ENCODE assay signal across 17 cellular contexts in genomic region chr2:197312186-197312585, GRCh38. TPM values are rescaled to one million over a fixed set of nuclear protein-coding genes. Genes with fewer than 3 reads are reported as not detected.
A peak's percentile ranks its signal among the peaks of the same experiment; 100 is the strongest.
DNase-seq lines count a peak whose midpoint lies in the region; ATAC-seq lines count a peak whose summit lies in the region.
"Had no signal": no experiment of that assay in that cellular context is flagged by ENCODE, and none has a peak within 500 bp of the region (broad histone marks: within the 10 kb centered on the region; RNA-seq: fewer than 3 reads in every experiment).

No MANE protein-coding gene starts in this region.

- no peaks in the 10 kb centered on the region for H3K9me3 ChIP-seq in CD4-positive, CD25-positive, alpha-beta regulatory T cell (ENCODE audit: control insufficient read depth in 2 of 2, low read length in 2 of 2)
- no peaks in the 10 kb centered on the region for H3K9me3 ChIP-seq in GM23248 (ENCODE audit: low read depth)
- no peaks in the 10 kb centered on the region for H3K9me3 ChIP-seq in naive thymus-derived CD4-positive, alpha-beta T cell (ENCODE audit: control insufficient read depth in 2 of 3, low read length in 3 of 3)
- H3K9me3 ChIP-seq: colonic mucosa, lower lobe of right lung, thoracic aorta had no signal

- CTCF ChIA-PET in activated CD8-positive, alpha-beta T cell treated with anti-CD3 and anti-CD28 coated beads, Interleukin-2, amount 10 ng/mL, durations not matched to agents 7 days and 5 days (lab: Charles Lee): interaction anchor here (1.0 to 6.2 kb wide), 15 partner anchors 10 to 199 kb away, joined by 3 to 69 read pairs (median 5); no protein-coding TSS in a partner anchor
- CTCF ChIA-PET in naive thymus-derived CD4-positive, alpha-beta T cell (lab: Charles Lee): interaction anchor here (0.6 to 7.5 kb wide), 16 partner anchors 13 to 1648 kb away, joined by 3 to 80 read pairs (median 6); no protein-coding TSS in a partner anchor

- H3K36me3 Mint-ChIP-seq in CD4-positive, CD25-positive, alpha-beta regulatory T cell: no peaks in the 10 kb centered on the region
- peaks cover 21% of the 10 kb centered on the region for H3K36me3 Mint-ChIP-seq in activated CD8-positive, alpha-beta T cell treated with anti-CD3 and anti-CD28 coated beads, Interleukin-2, amount 10 ng/mL, durations not matched to agents 7 days and 5 days (ENCODE audit: low read depth)
- peaks cover 0 to 14% (median 0%) of the 10 kb centered on the region in 5 donors for H3K36me3 Mint-ChIP-seq in naive thymus-derived CD4-positive, alpha-beta T cell

- H3K79me2 ChIP-seq in GM23248 (ENCODE audit: insufficient read depth): no peaks in the 10 kb centered on the region

- H3K4me3 Mint-ChIP-seq in CD4-positive, CD25-positive, alpha-beta regulatory T cell: peak overlapping the region; percentile 84 to 91 (median 88)
- H3K4me3 Mint-ChIP-seq in activated CD8-positive, alpha-beta T cell treated with anti-CD3 and anti-CD28 coated beads, Interleukin-2, amount 10 ng/mL, durations not matched to agents 7 days and 5 days: no peak overlapping the region
- peak overlapping the region in 9 of 10 donors; percentile 86 to 92 (median 90) for H3K4me3 Mint-ChIP-seq in naive thymus-derived CD4-positive, alpha-beta T cell

- 98% methylated on average over 3 of the region's 3 CpGs for WGBS in GM23248 (ENCODE audit: low coverage in 1 of 2, low lambda C conversion rate in 2 of 2, missing lambda C conversion rate in 2 of 2), 2 experiments

- no peaks in the 10 kb centered on the region for H3K27me3 ChIP-seq in CD4-positive, CD25-positive, alpha-beta regulatory T cell (ENCODE audit: control insufficient read depth, insufficient read depth, low read length)
- H3K27me3 ChIP-seq in GM23248 (replicated peaks; ENCODE audit: insufficient read depth): no peaks in the 10 kb centered on the region; the same call in 1 of the 2 replicates
- no peaks in the 10 kb centered on the region for H3K27me3 ChIP-seq in naive thymus-derived CD4-positive, alpha-beta T cell (ENCODE audit: control insufficient read depth in 2 of 2, insufficient read depth in 2 of 2, low read length in 2 of 2)
- H3K27me3 ChIP-seq: colonic mucosa had no signal

- H3K9me2 ChIP-seq in GM23248 (ENCODE audit: insufficient read depth): no peaks in the 10 kb centered on the region

- H3K27me3 Mint-ChIP-seq in CD4-positive, CD25-positive, alpha-beta regulatory T cell: no peaks in the 10 kb centered on the region
- H3K27me3 Mint-ChIP-seq in activated CD8-positive, alpha-beta T cell treated with anti-CD3 and anti-CD28 coated beads, Interleukin-2, amount 10 ng/mL, durations not matched to agents 7 days and 5 days (ENCODE audit: low read depth): no peaks in the 10 kb centered on the region
- H3K27me3 Mint-ChIP-seq in naive thymus-derived CD4-positive, alpha-beta T cell: no peaks in the 10 kb centered on the region

- no peak overlapping the region for H3K4me2 ChIP-seq in GM23248 (ENCODE audit: unreplicated experiment)

- H3K4me3 ChIP-seq in CD4-positive, CD25-positive, alpha-beta regulatory T cell (ENCODE audit: low read depth, low read length): no peak overlapping the region
- H3K4me3 ChIP-seq in GM23248: no peak overlapping the region
- no peak overlapping the region for H3K4me3 ChIP-seq in naive thymus-derived CD4-positive, alpha-beta T cell (ENCODE audit: low read length)
- H3K4me3 ChIP-seq: colonic mucosa, lower lobe of right lung, thoracic aorta had no signal

- H3F3A ChIP-seq in GM23248 (ENCODE audit: insufficient read depth): 0 out of 2 replicates have a peak, but pooled peaks cover 17% of the 10 kb centered on the region

- no peak for ATAC-seq in CD4-positive, CD25-positive, alpha-beta regulatory T cell (ENCODE audit: low read depth in 2 of 2)
- ATAC-seq in activated CD8-positive, alpha-beta T cell treated with anti-CD3 and anti-CD28 coated beads, Interleukin-2, amount 10 ng/mL, durations not matched to agents 7 days and 5 days: no peak
- no peak for ATAC-seq in naive thymus-derived CD4-positive, alpha-beta T cell
- no peak for ATAC-seq in HG03025 (IDR thresholded peaks at IDR 0.05; ENCODE audit: low FRiP score, unreplicated experiment)
- ATAC-seq: Panc1, right cardiac atrium had no signal

- peak overlapping the region; percentile 17 to 95 (median 91) for H3K27ac Mint-ChIP-seq in CD4-positive, CD25-positive, alpha-beta regulatory T cell
- peak overlapping the region; percentile 87 for H3K27ac Mint-ChIP-seq in activated CD8-positive, alpha-beta T cell treated with anti-CD3 and anti-CD28 coated beads, Interleukin-2, amount 10 ng/mL, durations not matched to agents 7 days and 5 days
- peak overlapping the region; percentile 87 to 99 (median 95) for H3K27ac Mint-ChIP-seq in naive thymus-derived CD4-positive, alpha-beta T cell

- H4K20me1 ChIP-seq in GM23248 (ENCODE audit: insufficient read depth): no peaks in the 10 kb centered on the region

- no peak overlapping the region for H3K27ac ChIP-seq in CD4-positive, CD25-positive, alpha-beta regulatory T cell (ENCODE audit: insufficient read depth, low read length, poor library complexity, severe bottlenecking)
- no peak overlapping the region for H3K27ac ChIP-seq in GM23248
- peak overlapping the region; percentile 85 for H3K27ac ChIP-seq in naive thymus-derived CD4-positive, alpha-beta T cell (ENCODE audit: low read depth, low read length)
- H3K27ac ChIP-seq: colonic mucosa, epithelial cell of prostate had no signal

- intact Hi-C loops in naive thymus-derived CD4-positive, alpha-beta T cell (cut with micrococcal nuclease): loop anchor here in 1 of 2 donors (5.0 kb wide), 3 partner anchors 45 to 180 kb away; no protein-coding TSS in a partner anchor

- POLR2A ChIA-PET in activated CD8-positive, alpha-beta T cell treated with anti-CD3 and anti-CD28 coated beads, Interleukin-2, amount 10 ng/mL, durations not matched to agents 7 days and 5 days (lab: Charles Lee): interaction anchor here (1.5 to 9.6 kb wide), 4 partner anchors 15 to 104 kb away, joined by 3 to 226 read pairs (median 60); no protein-coding TSS in a partner anchor
- POLR2A ChIA-PET in naive thymus-derived CD4-positive, alpha-beta T cell (lab: Charles Lee): interaction anchor here (0.7 to 13.4 kb wide), 13 partner anchors 11 to 373 kb away, joined by 3 to 250 read pairs (median 26); no protein-coding TSS in a partner anchor

- no peaks in the 10 kb centered on the region for H3K36me3 ChIP-seq in CD4-positive, CD25-positive, alpha-beta regulatory T cell (ENCODE audit: control insufficient read depth, insufficient read depth, low read length)
- no peaks in the 10 kb centered on the region for H3K36me3 ChIP-seq in GM23248 (ENCODE audit: low read depth)
- H3K36me3 ChIP-seq in naive thymus-derived CD4-positive, alpha-beta T cell (ENCODE audit: control insufficient read depth in 2 of 3, insufficient read depth in 3 of 3, low read length in 3 of 3): peaks cover 0 to 4% (median 0%) of the 10 kb centered on the region in 3 experiments
- H3K36me3 ChIP-seq: colonic mucosa, lower lobe of right lung, thoracic aorta had no signal

- DNase-seq in CD4-positive, CD25-positive, alpha-beta regulatory T cell: no peak
- peak; percentile 13 for DNase-seq in GM23248
- no peak for DNase-seq in activated CD8-positive, alpha-beta T cell treated with anti-CD3 and anti-CD28 coated beads, Interleukin-2, amount 10 ng/mL, durations not matched to agents 7 days and 5 days
- no peak for DNase-seq in naive thymus-derived CD4-positive, alpha-beta T cell
- DNase-seq in NCI-H2171 treated with DMSO at 0.1 percent for 48 hours (lab: John Stamatoyannopoulos, UW): no peak
- DNase-seq in DMS79 (lab: John Stamatoyannopoulos, UW): no peak
- no peak for DNase-seq in G401 (ENCODE audit: low spot score)
- DNase-seq: C1 segment of cervical spinal cord, colonic mucosa, lower lobe of right lung, NCI-H1694 treated with DMSO at 0.1 percent for 48 hours, NCI-H510A, right cardiac atrium had no signal

- peaks cover 21 to 52% (median 36%) of the 10 kb centered on the region in 4 donors for H3K4me1 Mint-ChIP-seq in CD4-positive, CD25-positive, alpha-beta regulatory T cell
- H3K4me1 Mint-ChIP-seq in activated CD8-positive, alpha-beta T cell treated with anti-CD3 and anti-CD28 coated beads, Interleukin-2, amount 10 ng/mL, durations not matched to agents 7 days and 5 days (ENCODE audit: low read depth): peaks cover 40% of the 10 kb centered on the region
- peaks cover 23 to 68% (median 62%) of the 10 kb centered on the region in 7 donors for H3K4me1 Mint-ChIP-seq in naive thymus-derived CD4-positive, alpha-beta T cell

- H3K9ac ChIP-seq in GM23248: no peak overlapping the region

- H3K9me3 Mint-ChIP-seq in CD4-positive, CD25-positive, alpha-beta regulatory T cell: no peaks in the 10 kb centered on the region
- no peaks in the 10 kb centered on the region for H3K9me3 Mint-ChIP-seq in activated CD8-positive, alpha-beta T cell treated with anti-CD3 and anti-CD28 coated beads, Interleukin-2, amount 10 ng/mL, durations not matched to agents 7 days and 5 days (ENCODE audit: insufficient read depth)
- no peaks in the 10 kb centered on the region for H3K9me3 Mint-ChIP-seq in naive thymus-derived CD4-positive, alpha-beta T cell

- no peak overlapping the region for H2AFZ ChIP-seq in GM23248

- peaks cover 28% of the 10 kb centered on the region for H3K4me1 ChIP-seq in CD4-positive, CD25-positive, alpha-beta regulatory T cell (ENCODE audit: control insufficient read depth, insufficient read depth, low read length, poor library complexity, severe bottlenecking)
- peaks cover 8% of the 10 kb centered on the region for H3K4me1 ChIP-seq in GM23248 (ENCODE audit: insufficient read depth)
- peaks cover 18 to 31% of the 10 kb centered on the region in 2 donors for H3K4me1 ChIP-seq in naive thymus-derived CD4-positive, alpha-beta T cell (ENCODE audit: control insufficient read depth in 2 of 2, insufficient read depth in 2 of 2, low read length in 2 of 2)
- H3K4me1 ChIP-seq: colonic mucosa had no signal

- in situ Hi-C loops in GM23248 (cut with MboI): no loop called here
- in situ Hi-C loops in G401 (cut with HindIII; ENCODE audit: low sequenced_read_pairs): no loop called here

RNA-seq across cellular contexts. Expression of gene ANKRD44, which starts 1.6 kb away (rescaled TPM):
- 301 TPM for total RNA-seq in CD4-positive, CD25-positive, alpha-beta regulatory T cell
- 100 to 1,000 TPM in 1 of 4 donors, 10 to 100 TPM in 3; 69.6 to 104 (median 82.8) TPM for polyA plus RNA-seq in CD4-positive, CD25-positive, alpha-beta regulatory T cell
- 4.9 and 8.9 TPM in 2 replicates for total RNA-seq in GM23248 (2014; rRNA removed; shearing (Covaris generic))
- polyA plus RNA-seq in GM23248 (2016; fragmentation: Nextera tagmentation; extraction: Ambion mirVana): 2.7 and 2.9 TPM in 2 replicates
- total RNA-seq in activated CD8-positive, alpha-beta T cell treated with anti-CD3 and anti-CD28 coated beads, Interleukin-2, amount 10 ng/mL, durations not matched to agents 7 days and 5 days: 100 to 1,000 TPM; 188 to 224 TPM
- total RNA-seq in naive thymus-derived CD4-positive, alpha-beta T cell: 100 to 1,000 TPM; 234 to 296 (median 291) TPM
- 10 to 100 TPM; 88.6 to 95.4 TPM for polyA plus RNA-seq in naive thymus-derived CD4-positive, alpha-beta T cell
- total RNA-seq in G401 (2014; rRNA removed; shearing (Covaris generic)): not detected in 2 replicates

Comparison
In these comparisons a context has a peak if more than half of its experiments do, and no peak if none do; other contexts are left out.
1. RNA of gene ANKRD44, which starts 1.6 kb away (total RNA-seq): 301 TPM in CD4-positive, CD25-positive, alpha-beta regulatory T cell (single experiment), 234 to 296 TPM in naive thymus-derived CD4-positive, alpha-beta T cell and 188 to 224 TPM in activated CD8-positive, alpha-beta T cell treated with anti-CD3 and anti-CD28 coated beads, Interleukin-2, amount 10 ng/mL, durations not matched to agents 7 days and 5 days; 4.9 to 8.9 TPM in GM23248 and not detected in G401; every median in the first group is over 10 times any median in the second.
2. Peak in every context shown above with its lines, with median percentiles within 50 percentile points of each other: H3K27ac Mint-ChIP-seq.